1 cellular context compared by ENCODE assay signal in the genomic region with DNA sequence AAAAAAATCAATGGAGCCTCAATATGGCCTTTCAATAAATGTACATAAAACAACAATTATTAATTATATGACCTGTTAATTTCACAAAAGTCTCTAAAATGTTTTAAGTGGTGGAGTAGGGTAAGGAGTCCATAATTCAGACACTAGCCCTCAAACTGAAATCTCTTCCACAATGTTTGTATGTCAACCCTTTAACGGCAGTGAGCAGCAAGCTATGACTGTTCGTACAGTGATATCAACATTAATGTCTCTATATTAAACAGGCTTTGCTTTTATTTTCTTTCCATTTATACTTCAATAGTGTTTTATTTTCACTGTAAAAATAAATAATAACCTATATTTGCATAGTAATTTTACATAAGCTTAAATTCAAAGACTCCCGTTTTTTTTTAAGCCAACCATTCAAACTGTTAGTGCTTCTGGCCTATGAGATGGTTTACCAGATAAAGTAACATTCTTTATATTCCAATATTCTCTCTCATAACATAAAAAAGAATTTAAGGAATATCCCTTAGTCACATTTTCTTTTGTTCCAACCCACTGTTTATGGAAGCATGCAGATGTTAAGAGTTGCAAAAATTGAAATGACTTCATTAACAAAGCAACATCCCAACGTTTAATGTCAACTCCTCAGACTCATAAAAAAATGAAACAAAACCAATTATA.
TF ChIP-seq lines count a peak whose summit lies in the region.

No MANE protein-coding gene starts in this region.

TF ChIP-seq in SK-N-SH, 30 proteins besides CTCF, POLR2A, EP300 and RAD21 (continued from another document):
- TF ChIP-seq, protein P1, sequence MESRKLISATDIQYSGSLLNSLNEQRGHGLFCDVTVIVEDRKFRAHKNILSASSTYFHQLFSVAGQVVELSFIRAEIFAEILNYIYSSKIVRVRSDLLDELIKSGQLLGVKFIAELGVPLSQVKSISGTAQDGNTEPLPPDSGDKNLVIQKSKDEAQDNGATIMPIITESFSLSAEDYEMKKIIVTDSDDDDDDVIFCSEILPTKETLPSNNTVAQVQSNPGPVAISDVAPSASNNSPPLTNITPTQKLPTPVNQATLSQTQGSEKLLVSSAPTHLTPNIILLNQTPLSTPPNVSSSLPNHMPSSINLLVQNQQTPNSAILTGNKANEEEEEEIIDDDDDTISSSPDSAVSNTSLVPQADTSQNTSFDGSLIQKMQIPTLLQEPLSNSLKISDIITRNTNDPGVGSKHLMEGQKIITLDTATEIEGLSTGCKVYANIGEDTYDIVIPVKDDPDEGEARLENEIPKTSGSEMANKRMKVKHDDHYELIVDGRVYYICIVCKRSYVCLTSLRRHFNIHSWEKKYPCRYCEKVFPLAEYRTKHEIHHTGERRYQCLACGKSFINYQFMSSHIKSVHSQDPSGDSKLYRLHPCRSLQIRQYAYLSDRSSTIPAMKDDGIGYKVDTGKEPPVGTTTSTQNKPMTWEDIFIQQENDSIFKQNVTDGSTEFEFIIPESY (IDR thresholded peaks at IDR 0.05; ENCODE audit: borderline replicate concordance, low read depth), result no peak
- TF ChIP-seq EZH2phosphoT487 (IDR thresholded peaks at IDR 0.05; ENCODE audit: borderline replicate concordance, low read depth) (no peak), RCOR1 (IDR thresholded peaks at IDR 0.05; ENCODE audit: low read length) (no peak), ELF1 (IDR thresholded peaks at IDR 0.05) (no peak), FOSL2 (IDR thresholded peaks at IDR 0.05; ENCODE audit: borderline replicate concordance, low read depth) (no peak), RFX5 (IDR thresholded peaks at IDR 0.05; ENCODE audit: low read length) (no peak), SIN3A (IDR thresholded peaks at IDR 0.05; ENCODE audit: borderline replicate concordance, low read depth, low read length) (no peak), MXI1 (IDR thresholded peaks at IDR 0.05; ENCODE audit: low read depth, low read length) (no peak)
